1 cellular context compared by ENCODE assay signal in the genomic region with DNA sequence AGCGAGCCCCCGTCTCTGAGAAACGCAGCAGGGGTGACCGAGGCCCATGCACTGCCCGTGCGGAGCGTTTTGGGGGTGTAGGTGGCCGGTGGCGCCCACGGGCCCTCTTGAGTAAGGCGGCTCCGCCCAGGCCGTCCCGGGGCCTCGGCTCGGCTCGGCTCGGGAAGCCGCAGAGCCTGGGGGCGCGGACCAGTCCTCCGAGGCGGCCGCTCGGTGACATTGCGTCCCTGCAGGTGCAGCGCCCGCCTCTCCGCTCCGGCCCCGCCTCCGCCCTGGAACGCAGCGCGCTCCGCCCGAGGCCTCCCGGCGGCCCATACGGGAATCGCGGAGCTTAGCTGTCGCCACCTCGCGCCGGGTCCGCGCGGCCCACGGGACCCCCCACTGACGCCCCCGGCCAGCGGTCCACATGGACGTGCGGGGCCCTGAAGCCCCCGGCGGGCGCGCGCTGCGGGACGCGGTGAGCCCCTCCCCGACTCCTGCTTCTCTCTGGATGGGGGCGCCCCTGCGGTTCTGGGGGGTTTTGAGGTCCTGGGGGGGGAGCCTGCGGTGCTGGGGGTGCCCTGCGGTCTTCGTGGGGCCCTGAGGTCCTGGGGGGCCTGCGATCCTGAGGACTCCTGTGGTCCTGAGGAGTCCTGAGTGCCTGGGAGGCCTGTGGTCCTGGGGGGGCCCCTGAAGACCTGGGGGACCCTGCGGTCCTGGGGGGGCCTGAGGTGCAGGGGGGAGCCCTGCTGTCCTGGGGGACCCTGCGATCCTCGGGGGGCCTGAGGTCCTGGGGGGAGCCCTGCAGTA.
TF ChIP-seq lines count a peak whose summit lies in the region.

A gene (plus strand): TSS at position 314 of the 789 bp plus-strand sequence. CDS start 93 bp downstream, at position 407.

TF ChIP-seq in HepG2, 621 proteins besides CTCF, POLR2A, EP300 and RAD21 (continued from another document and continues in another):
- TF ChIP-seq, protein P1, sequence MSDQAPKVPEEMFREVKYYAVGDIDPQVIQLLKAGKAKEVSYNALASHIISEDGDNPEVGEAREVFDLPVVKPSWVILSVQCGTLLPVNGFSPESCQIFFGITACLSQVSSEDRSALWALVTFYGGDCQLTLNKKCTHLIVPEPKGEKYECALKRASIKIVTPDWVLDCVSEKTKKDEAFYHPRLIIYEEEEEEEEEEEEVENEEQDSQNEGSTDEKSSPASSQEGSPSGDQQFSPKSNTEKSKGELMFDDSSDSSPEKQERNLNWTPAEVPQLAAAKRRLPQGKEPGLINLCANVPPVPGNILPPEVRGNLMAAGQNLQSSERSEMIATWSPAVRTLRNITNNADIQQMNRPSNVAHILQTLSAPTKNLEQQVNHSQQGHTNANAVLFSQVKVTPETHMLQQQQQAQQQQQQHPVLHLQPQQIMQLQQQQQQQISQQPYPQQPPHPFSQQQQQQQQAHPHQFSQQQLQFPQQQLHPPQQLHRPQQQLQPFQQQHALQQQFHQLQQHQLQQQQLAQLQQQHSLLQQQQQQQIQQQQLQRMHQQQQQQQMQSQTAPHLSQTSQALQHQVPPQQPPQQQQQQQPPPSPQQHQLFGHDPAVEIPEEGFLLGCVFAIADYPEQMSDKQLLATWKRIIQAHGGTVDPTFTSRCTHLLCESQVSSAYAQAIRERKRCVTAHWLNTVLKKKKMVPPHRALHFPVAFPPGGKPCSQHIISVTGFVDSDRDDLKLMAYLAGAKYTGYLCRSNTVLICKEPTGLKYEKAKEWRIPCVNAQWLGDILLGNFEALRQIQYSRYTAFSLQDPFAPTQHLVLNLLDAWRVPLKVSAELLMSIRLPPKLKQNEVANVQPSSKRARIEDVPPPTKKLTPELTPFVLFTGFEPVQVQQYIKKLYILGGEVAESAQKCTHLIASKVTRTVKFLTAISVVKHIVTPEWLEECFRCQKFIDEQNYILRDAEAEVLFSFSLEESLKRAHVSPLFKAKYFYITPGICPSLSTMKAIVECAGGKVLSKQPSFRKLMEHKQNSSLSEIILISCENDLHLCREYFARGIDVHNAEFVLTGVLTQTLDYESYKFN (CRISPR knock-in tag; conservative IDR thresholded peaks at IDR 0.05): 0 out of 2 replicates have a peak, but pooled peaks have one; percentile 41
- TF ChIP-seq RARG (CRISPR knock-in tag; IDR thresholded peaks at IDR 0.05; ENCODE audit: low read depth) (no peak), ARHGAP35 (CRISPR knock-in tag; IDR thresholded peaks at IDR 0.05; ENCODE audit: borderline replicate concordance) (no peak), ZNF468 (CRISPR knock-in tag; IDR thresholded peaks at IDR 0.05) (no peak), DNMT1 (CRISPR knock-in tag; IDR thresholded peaks at IDR 0.05) (no peak), ZNF883 (CRISPR knock-in tag; IDR thresholded peaks at IDR 0.05; ENCODE audit: not compliant biosample characterization) (no peak), SP4 (CRISPR knock-in tag; IDR thresholded peaks at IDR 0.05) (peak; percentile 63), ZNF672 (CRISPR knock-in tag; IDR thresholded peaks at IDR 0.05) (0 out of 2 replicates have a peak, but pooled peaks have one; percentile 58), ZNF160 (CRISPR knock-in tag; IDR thresholded peaks at IDR 0.05) (0 out of 2 replicates have a peak, but pooled peaks have one; percentile 53), ZFP36L2 (CRISPR knock-in tag; IDR thresholded peaks at IDR 0.05) (no peak), SUZ12 (IDR thresholded peaks at IDR 0.05; ENCODE audit: low read depth, low read length) (no peak), NFIC (IDR thresholded peaks at IDR 0.05; ENCODE audit: low read length) (no peak), ARID2 (CRISPR knock-in tag; IDR thresholded peaks at IDR 0.05; ENCODE audit: borderline replicate concordance) (no peak), ZIK1 (CRISPR knock-in tag; IDR thresholded peaks at IDR 0.05; ENCODE audit: borderline replicate concordance, low read depth) (no peak; the same call in 1 of the 2 replicates), ZNF253 (CRISPR knock-in tag; IDR thresholded peaks at IDR 0.05; ENCODE audit: borderline replicate concordance) (no peak), ZBTB20 (CRISPR knock-in tag; IDR thresholded peaks at IDR 0.05; ENCODE audit: borderline replicate concordance, low read depth) (no peak), STAT5B (CRISPR knock-in tag; IDR thresholded peaks at IDR 0.05) (no peak), ELF4 (CRISPR knock-in tag; IDR thresholded peaks at IDR 0.05; ENCODE audit: borderline replicate concordance) (no peak), ZMAT3 (CRISPR knock-in tag; conservative IDR thresholded peaks at IDR 0.05) (0 out of 2 replicates have a peak, but pooled peaks have one; percentile 30), ZNF230 (CRISPR knock-in tag; IDR thresholded peaks at IDR 0.05) (no peak), RXRA (CRISPR knock-in tag; IDR thresholded peaks at IDR 0.05) (no peak), ZC3H13 (CRISPR knock-in tag; IDR thresholded peaks at IDR 0.05) (no peak), ZNF546 (CRISPR knock-in tag; conservative IDR thresholded peaks at IDR 0.05) (no peak), ONECUT2 (CRISPR knock-in tag; IDR thresholded peaks at IDR 0.05) (no peak), ZNF510 (CRISPR knock-in tag; IDR thresholded peaks at IDR 0.05; ENCODE audit: low read depth) (0 out of 2 replicates have a peak, but pooled peaks have one; percentile 29), ZNF33B (CRISPR knock-in tag; IDR thresholded peaks at IDR 0.05) (no peak), SAFB2 (CRISPR knock-in tag; IDR thresholded peaks at IDR 0.05; ENCODE audit: borderline replicate concordance, low read depth) (no peak), U2AF1 (optimal IDR thresholded peaks at IDR 0.05; ENCODE audit: low read depth, low read length) (no peak), RELA (CRISPR knock-in tag; IDR thresholded peaks at IDR 0.05) (no peak), RFX5 (IDR thresholded peaks at IDR 0.05; ENCODE audit: low read depth, low read length) (no peak), ZNF251 (CRISPR knock-in tag; IDR thresholded peaks at IDR 0.05) (0 out of 2 replicates have a peak, but pooled peaks have one; percentile 64)
- TF ChIP-seq, protein P2, sequence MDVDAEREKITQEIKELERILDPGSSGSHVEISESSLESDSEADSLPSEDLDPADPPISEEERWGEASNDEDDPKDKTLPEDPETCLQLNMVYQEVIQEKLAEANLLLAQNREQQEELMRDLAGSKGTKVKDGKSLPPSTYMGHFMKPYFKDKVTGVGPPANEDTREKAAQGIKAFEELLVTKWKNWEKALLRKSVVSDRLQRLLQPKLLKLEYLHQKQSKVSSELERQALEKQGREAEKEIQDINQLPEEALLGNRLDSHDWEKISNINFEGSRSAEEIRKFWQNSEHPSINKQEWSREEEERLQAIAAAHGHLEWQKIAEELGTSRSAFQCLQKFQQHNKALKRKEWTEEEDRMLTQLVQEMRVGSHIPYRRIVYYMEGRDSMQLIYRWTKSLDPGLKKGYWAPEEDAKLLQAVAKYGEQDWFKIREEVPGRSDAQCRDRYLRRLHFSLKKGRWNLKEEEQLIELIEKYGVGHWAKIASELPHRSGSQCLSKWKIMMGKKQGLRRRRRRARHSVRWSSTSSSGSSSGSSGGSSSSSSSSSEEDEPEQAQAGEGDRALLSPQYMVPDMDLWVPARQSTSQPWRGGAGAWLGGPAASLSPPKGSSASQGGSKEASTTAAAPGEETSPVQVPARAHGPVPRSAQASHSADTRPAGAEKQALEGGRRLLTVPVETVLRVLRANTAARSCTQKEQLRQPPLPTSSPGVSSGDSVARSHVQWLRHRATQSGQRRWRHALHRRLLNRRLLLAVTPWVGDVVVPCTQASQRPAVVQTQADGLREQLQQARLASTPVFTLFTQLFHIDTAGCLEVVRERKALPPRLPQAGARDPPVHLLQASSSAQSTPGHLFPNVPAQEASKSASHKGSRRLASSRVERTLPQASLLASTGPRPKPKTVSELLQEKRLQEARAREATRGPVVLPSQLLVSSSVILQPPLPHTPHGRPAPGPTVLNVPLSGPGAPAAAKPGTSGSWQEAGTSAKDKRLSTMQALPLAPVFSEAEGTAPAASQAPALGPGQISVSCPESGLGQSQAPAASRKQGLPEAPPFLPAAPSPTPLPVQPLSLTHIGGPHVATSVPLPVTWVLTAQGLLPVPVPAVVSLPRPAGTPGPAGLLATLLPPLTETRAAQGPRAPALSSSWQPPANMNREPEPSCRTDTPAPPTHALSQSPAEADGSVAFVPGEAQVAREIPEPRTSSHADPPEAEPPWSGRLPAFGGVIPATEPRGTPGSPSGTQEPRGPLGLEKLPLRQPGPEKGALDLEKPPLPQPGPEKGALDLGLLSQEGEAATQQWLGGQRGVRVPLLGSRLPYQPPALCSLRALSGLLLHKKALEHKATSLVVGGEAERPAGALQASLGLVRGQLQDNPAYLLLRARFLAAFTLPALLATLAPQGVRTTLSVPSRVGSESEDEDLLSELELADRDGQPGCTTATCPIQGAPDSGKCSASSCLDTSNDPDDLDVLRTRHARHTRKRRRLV (CRISPR knock-in tag; IDR thresholded peaks at IDR 0.05): no peak
- TF ChIP-seq, protein P3, sequence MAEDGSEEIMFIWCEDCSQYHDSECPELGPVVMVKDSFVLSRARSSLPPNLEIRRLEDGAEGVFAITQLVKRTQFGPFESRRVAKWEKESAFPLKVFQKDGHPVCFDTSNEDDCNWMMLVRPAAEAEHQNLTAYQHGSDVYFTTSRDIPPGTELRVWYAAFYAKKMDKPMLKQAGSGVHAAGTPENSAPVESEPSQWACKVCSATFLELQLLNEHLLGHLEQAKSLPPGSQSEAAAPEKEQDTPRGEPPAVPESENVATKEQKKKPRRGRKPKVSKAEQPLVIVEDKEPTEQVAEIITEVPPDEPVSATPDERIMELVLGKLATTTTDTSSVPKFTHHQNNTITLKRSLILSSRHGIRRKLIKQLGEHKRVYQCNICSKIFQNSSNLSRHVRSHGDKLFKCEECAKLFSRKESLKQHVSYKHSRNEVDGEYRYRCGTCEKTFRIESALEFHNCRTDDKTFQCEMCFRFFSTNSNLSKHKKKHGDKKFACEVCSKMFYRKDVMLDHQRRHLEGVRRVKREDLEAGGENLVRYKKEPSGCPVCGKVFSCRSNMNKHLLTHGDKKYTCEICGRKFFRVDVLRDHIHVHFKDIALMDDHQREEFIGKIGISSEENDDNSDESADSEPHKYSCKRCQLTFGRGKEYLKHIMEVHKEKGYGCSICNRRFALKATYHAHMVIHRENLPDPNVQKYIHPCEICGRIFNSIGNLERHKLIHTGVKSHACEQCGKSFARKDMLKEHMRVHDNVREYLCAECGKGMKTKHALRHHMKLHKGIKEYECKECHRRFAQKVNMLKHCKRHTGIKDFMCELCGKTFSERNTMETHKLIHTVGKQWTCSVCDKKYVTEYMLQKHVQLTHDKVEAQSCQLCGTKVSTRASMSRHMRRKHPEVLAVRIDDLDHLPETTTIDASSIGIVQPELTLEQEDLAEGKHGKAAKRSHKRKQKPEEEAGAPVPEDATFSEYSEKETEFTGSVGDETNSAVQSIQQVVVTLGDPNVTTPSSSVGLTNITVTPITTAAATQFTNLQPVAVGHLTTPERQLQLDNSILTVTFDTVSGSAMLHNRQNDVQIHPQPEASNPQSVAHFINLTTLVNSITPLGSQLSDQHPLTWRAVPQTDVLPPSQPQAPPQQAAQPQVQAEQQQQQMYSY (CRISPR knock-in tag; IDR thresholded peaks at IDR 0.05): no peak; the same call in 1 of the 2 replicates
- TF ChIP-seq, protein P4, sequence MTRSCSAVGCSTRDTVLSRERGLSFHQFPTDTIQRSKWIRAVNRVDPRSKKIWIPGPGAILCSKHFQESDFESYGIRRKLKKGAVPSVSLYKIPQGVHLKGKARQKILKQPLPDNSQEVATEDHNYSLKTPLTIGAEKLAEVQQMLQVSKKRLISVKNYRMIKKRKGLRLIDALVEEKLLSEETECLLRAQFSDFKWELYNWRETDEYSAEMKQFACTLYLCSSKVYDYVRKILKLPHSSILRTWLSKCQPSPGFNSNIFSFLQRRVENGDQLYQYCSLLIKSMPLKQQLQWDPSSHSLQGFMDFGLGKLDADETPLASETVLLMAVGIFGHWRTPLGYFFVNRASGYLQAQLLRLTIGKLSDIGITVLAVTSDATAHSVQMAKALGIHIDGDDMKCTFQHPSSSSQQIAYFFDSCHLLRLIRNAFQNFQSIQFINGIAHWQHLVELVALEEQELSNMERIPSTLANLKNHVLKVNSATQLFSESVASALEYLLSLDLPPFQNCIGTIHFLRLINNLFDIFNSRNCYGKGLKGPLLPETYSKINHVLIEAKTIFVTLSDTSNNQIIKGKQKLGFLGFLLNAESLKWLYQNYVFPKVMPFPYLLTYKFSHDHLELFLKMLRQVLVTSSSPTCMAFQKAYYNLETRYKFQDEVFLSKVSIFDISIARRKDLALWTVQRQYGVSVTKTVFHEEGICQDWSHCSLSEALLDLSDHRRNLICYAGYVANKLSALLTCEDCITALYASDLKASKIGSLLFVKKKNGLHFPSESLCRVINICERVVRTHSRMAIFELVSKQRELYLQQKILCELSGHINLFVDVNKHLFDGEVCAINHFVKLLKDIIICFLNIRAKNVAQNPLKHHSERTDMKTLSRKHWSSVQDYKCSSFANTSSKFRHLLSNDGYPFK (CRISPR knock-in tag; IDR thresholded peaks at IDR 0.05; ENCODE audit: borderline replicate concordance): no peak
- TF ChIP-seq, protein P5, sequence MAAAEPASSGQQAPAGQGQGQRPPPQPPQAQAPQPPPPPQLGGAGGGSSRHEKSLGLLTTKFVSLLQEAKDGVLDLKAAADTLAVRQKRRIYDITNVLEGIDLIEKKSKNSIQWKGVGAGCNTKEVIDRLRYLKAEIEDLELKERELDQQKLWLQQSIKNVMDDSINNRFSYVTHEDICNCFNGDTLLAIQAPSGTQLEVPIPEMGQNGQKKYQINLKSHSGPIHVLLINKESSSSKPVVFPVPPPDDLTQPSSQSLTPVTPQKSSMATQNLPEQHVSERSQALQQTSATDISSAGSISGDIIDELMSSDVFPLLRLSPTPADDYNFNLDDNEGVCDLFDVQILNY (CRISPR knock-in tag; conservative IDR thresholded peaks at IDR 0.05): no peak
- TF ChIP-seq, protein P6, sequence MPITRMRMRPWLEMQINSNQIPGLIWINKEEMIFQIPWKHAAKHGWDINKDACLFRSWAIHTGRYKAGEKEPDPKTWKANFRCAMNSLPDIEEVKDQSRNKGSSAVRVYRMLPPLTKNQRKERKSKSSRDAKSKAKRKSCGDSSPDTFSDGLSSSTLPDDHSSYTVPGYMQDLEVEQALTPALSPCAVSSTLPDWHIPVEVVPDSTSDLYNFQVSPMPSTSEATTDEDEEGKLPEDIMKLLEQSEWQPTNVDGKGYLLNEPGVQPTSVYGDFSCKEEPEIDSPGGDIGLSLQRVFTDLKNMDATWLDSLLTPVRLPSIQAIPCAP (CRISPR knock-in tag; IDR thresholded peaks at IDR 0.05; ENCODE audit: low read depth): no peak
- TF ChIP-seq, protein P7, sequence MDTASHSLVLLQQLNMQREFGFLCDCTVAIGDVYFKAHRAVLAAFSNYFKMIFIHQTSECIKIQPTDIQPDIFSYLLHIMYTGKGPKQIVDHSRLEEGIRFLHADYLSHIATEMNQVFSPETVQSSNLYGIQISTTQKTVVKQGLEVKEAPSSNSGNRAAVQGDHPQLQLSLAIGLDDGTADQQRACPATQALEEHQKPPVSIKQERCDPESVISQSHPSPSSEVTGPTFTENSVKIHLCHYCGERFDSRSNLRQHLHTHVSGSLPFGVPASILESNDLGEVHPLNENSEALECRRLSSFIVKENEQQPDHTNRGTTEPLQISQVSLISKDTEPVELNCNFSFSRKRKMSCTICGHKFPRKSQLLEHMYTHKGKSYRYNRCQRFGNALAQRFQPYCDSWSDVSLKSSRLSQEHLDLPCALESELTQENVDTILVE (CRISPR knock-in tag; IDR thresholded peaks at IDR 0.05): no peak
- TF ChIP-seq, protein P8, sequence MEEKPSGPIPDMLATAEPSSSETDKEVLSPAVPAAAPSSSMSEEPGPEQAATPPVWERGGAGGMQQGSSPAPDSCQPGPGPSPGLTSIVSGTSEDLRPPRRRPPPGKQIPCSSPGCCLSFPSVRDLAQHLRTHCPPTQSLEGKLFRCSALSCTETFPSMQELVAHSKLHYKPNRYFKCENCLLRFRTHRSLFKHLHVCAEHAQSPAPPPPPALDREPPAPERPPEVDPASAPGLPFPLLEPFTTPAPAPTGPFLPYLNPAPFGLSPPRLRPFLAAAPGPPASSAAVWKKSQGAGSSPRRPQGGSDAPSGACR (CRISPR knock-in tag; IDR thresholded peaks at IDR 0.05): peak; percentile 89
